Comparison of ENCODE assay signal across 2 cellular contexts in the genomic region with DNA sequence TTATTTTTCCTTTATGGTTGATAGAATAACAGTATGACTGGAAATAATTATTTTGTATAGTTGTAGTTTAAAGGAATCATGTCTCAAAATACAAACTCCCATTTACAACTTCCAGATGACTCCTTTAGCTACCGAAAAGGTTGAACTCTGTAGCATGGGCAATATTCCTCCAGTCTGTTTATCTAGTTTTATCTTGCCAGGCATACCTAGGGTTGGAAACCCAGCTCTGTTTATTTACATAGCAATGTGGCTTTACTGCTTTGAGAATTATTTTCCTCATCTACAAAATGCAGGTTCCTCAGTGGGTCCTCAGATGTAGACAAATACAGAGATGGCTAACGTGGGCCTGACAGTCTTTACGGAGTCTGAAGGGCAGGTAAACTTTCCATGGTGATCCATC.
TF ChIP-seq lines count a peak whose summit lies in the region.

No MANE protein-coding gene starts in this region.

TF ChIP-seq in liver, 16 proteins besides CTCF, POLR2A, EP300 and RAD21 (continued from another document):
- TF ChIP-seq, protein P1, sequence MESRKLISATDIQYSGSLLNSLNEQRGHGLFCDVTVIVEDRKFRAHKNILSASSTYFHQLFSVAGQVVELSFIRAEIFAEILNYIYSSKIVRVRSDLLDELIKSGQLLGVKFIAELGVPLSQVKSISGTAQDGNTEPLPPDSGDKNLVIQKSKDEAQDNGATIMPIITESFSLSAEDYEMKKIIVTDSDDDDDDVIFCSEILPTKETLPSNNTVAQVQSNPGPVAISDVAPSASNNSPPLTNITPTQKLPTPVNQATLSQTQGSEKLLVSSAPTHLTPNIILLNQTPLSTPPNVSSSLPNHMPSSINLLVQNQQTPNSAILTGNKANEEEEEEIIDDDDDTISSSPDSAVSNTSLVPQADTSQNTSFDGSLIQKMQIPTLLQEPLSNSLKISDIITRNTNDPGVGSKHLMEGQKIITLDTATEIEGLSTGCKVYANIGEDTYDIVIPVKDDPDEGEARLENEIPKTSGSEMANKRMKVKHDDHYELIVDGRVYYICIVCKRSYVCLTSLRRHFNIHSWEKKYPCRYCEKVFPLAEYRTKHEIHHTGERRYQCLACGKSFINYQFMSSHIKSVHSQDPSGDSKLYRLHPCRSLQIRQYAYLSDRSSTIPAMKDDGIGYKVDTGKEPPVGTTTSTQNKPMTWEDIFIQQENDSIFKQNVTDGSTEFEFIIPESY (IDR thresholded peaks at IDR 0.05): peak; percentile 9
- TF ChIP-seq, protein P2, sequence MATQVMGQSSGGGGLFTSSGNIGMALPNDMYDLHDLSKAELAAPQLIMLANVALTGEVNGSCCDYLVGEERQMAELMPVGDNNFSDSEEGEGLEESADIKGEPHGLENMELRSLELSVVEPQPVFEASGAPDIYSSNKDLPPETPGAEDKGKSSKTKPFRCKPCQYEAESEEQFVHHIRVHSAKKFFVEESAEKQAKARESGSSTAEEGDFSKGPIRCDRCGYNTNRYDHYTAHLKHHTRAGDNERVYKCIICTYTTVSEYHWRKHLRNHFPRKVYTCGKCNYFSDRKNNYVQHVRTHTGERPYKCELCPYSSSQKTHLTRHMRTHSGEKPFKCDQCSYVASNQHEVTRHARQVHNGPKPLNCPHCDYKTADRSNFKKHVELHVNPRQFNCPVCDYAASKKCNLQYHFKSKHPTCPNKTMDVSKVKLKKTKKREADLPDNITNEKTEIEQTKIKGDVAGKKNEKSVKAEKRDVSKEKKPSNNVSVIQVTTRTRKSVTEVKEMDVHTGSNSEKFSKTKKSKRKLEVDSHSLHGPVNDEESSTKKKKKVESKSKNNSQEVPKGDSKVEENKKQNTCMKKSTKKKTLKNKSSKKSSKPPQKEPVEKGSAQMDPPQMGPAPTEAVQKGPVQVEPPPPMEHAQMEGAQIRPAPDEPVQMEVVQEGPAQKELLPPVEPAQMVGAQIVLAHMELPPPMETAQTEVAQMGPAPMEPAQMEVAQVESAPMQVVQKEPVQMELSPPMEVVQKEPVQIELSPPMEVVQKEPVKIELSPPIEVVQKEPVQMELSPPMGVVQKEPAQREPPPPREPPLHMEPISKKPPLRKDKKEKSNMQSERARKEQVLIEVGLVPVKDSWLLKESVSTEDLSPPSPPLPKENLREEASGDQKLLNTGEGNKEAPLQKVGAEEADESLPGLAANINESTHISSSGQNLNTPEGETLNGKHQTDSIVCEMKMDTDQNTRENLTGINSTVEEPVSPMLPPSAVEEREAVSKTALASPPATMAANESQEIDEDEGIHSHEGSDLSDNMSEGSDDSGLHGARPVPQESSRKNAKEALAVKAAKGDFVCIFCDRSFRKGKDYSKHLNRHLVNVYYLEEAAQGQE (IDR thresholded peaks at IDR 0.05): peak; percentile 29
- TF ChIP-seq NR2F2 (IDR thresholded peaks at IDR 0.05) (no peak), HNF4G (IDR thresholded peaks at IDR 0.05) (no peak), SP1 (IDR thresholded peaks at IDR 0.05) (peak; percentile 53), YY1 (IDR thresholded peaks at IDR 0.05) (peak; percentile 55), TAF1 (conservative IDR thresholded peaks at IDR 0.05) (no peak), FOXA1 (IDR thresholded peaks at IDR 0.05) (peak; percentile 81), FOXA2 (IDR thresholded peaks at IDR 0.05) (peak; percentile 85), RXRA (IDR thresholded peaks at IDR 0.05) (peak; percentile 60 to 62), HNF4A (conservative IDR thresholded peaks at IDR 0.05) (peak; percentile 87 to 91)
- TF ChIP-seq, protein P3, sequence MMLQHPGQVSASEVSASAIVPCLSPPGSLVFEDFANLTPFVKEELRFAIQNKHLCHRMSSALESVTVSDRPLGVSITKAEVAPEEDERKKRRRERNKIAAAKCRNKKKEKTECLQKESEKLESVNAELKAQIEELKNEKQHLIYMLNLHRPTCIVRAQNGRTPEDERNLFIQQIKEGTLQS (IDR thresholded peaks at IDR 0.05): no peak
- TF ChIP-seq, protein P4, sequence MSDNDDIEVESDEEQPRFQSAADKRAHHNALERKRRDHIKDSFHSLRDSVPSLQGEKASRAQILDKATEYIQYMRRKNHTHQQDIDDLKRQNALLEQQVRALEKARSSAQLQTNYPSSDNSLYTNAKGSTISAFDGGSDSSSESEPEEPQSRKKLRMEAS (IDR thresholded peaks at IDR 0.05): peak; percentile 32

TF ChIP-seq in HepG2, 621 proteins besides CTCF, POLR2A, EP300 and RAD21 (continued from another document):
- TF ChIP-seq, protein P5, sequence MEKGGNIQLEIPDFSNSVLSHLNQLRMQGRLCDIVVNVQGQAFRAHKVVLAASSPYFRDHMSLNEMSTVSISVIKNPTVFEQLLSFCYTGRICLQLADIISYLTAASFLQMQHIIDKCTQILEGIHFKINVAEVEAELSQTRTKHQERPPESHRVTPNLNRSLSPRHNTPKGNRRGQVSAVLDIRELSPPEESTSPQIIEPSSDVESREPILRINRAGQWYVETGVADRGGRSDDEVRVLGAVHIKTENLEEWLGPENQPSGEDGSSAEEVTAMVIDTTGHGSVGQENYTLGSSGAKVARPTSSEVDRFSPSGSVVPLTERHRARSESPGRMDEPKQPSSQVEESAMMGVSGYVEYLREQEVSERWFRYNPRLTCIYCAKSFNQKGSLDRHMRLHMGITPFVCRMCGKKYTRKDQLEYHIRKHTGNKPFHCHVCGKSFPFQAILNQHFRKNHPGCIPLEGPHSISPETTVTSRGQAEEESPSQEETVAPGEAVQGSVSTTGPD (CRISPR knock-in tag; IDR thresholded peaks at IDR 0.05): no peak
- TF ChIP-seq ZNF850 (CRISPR knock-in tag; conservative IDR thresholded peaks at IDR 0.05): no peak
- TF ChIP-seq ZBTB21 (CRISPR knock-in tag; IDR thresholded peaks at IDR 0.05): no peak
- no peak for TF ChIP-seq JUNB (CRISPR knock-in tag; IDR thresholded peaks at IDR 0.05; ENCODE audit: borderline replicate concordance)
- TF ChIP-seq, protein P6, sequence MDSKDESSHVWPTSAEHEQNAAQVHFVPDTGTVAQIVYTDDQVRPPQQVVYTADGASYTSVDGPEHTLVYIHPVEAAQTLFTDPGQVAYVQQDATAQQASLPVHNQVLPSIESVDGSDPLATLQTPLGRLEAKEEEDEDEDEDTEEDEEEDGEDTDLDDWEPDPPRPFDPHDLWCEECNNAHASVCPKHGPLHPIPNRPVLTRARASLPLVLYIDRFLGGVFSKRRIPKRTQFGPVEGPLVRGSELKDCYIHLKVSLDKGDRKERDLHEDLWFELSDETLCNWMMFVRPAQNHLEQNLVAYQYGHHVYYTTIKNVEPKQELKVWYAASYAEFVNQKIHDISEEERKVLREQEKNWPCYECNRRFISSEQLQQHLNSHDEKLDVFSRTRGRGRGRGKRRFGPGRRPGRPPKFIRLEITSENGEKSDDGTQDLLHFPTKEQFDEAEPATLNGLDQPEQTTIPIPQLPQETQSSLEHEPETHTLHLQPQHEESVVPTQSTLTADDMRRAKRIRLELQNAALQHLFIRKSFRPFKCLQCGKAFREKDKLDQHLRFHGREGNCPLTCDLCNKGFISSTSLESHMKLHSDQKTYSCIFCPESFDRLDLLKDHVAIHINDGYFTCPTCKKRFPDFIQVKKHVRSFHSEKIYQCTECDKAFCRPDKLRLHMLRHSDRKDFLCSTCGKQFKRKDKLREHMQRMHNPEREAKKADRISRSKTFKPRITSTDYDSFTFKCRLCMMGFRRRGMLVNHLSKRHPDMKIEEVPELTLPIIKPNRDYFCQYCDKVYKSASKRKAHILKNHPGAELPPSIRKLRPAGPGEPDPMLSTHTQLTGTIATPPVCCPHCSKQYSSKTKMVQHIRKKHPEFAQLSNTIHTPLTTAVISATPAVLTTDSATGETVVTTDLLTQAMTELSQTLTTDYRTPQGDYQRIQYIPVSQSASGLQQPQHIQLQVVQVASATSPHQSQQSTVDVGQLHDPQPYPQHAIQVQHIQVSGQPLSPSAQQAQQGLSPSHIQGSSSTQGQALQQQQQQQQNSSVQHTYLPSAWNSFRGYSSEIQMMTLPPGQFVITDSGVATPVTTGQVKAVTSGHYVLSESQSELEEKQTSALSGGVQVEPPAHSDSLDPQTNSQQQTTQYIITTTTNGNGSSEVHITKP (CRISPR knock-in tag; IDR thresholded peaks at IDR 0.05; ENCODE audit: low read depth): no peak
- no peak for TF ChIP-seq ZNF790 (CRISPR knock-in tag; IDR thresholded peaks at IDR 0.05; ENCODE audit: borderline replicate concordance)
- TF ChIP-seq ZNF619 (CRISPR knock-in tag; IDR thresholded peaks at IDR 0.05): no peak
